In genomic region chr6:43851204-43851855, GRCh38 we compare ENCODE assay signal across 17 cellular contexts.
DNase-seq lines count a peak whose midpoint lies in the region; ATAC-seq, FAIRE-seq and TF ChIP-seq lines count a peak whose summit lies in the region.
"Had no signal": no experiment of that assay in that cellular context is flagged by ENCODE, and none has a peak within 500 bp of the region (broad histone marks: within the 10 kb centered on the region; RNA-seq: fewer than 3 reads in every experiment).

No MANE protein-coding gene starts in this region.

- no peaks in the 10 kb centered on the region for H3K9me3 ChIP-seq in K562 (replicated peaks; ENCODE audit: control insufficient read depth, insufficient read depth, low read depth, low read length)
- H3K9me3 ChIP-seq: neutrophil had no signal

- CTCF ChIA-PET in K562 (lab: Yijun Ruan, JAX; ENCODE audit: low intra/inter-chr PET ratio), result no interaction called here

- POLR2A ChIA-PET in K562 (lab: Yijun Ruan, JAX), result interaction anchor here (1.0 kb wide), 2 partner anchors 10 to 19 kb away, joined by 3 to 5 read pairs; no protein-coding TSS in a partner anchor

- no peaks in the 10 kb centered on the region for H4K20me1 ChIP-seq in K562 (replicated peaks; ENCODE audit: control insufficient read depth, insufficient read depth, low read length)

- TF ChIP-seq EP300 in K562 (IDR thresholded peaks at IDR 0.05; ENCODE audit: low read length), result no peak

- TF ChIP-seq RAD21 in K562 (CRISPR knock-in tag; conservative IDR thresholded peaks at IDR 0.05 in 1 of 2, IDR thresholded peaks at IDR 0.05 in 1 of 2), result no peak

- H3K27me3 ChIP-seq in K562 (ENCODE audit: control insufficient read depth in 2 of 2, insufficient read depth in 2 of 2, low read length in 2 of 2), result no peaks in the 10 kb centered on the region
- H3K27me3 ChIP-seq: neutrophil had no signal

- no peaks in the 10 kb centered on the region for H3K36me3 ChIP-seq in K562 (ENCODE audit: control insufficient read depth, insufficient read depth, low read length)
- H3K36me3 ChIP-seq: neutrophil had no signal

- peak overlapping the region; percentile 85 for H3K27ac Mint-ChIP-seq in HFFc6
- H3K27ac Mint-ChIP-seq: activated CD8-positive, alpha-beta memory T cell treated with anti-CD3 and anti-CD28 coated beads, Interleukin-2, amount 10 ng/mL, durations not matched to agents 7 days and 5 days; stimulated activated naive CD8-positive, alpha-beta T cell treated with anti-CD3 and anti-CD28 coated beads, Interleukin-15, Interleukin-2, amounts not matched to agents 100 ng/mL and 50 ng/mL, for 24 hours had no signal

- intact Hi-C loops in K562 (cut with micrococcal nuclease) (no loop called here), left colon (cut with DNase I, micrococcal nuclease) (no loop called here)

- no peaks in the 10 kb centered on the region for H3K9me3 Mint-ChIP-seq in HFFc6
- H3K9me3 Mint-ChIP-seq: IgD-negative memory B cell; stimulated activated naive CD8-positive, alpha-beta T cell treated with anti-CD3 and anti-CD28 coated beads, Interleukin-15, Interleukin-2, amounts not matched to agents 100 ng/mL and 50 ng/mL, for 24 hours had no signal

- no peak for FAIRE-seq in K562 (lab: Jason Lieb, UNC)
- FAIRE-seq: endothelial cell of umbilical vein, islet of Langerhans had no signal

- no TSS peak for BruUV-seq in K562 (replicated peaks; lab: Mats Ljungman, UMichigan)

- H3K36me3 Mint-ChIP-seq in HFFc6 (ENCODE audit: low read depth), result no peaks in the 10 kb centered on the region
- H3K36me3 Mint-ChIP-seq: activated CD8-positive, alpha-beta memory T cell treated with anti-CD3 and anti-CD28 coated beads, Interleukin-2, amount 10 ng/mL, durations not matched to agents 7 days and 5 days had no signal

- no peaks in the 10 kb centered on the region for H3K27me3 Mint-ChIP-seq in HFFc6 (ENCODE audit: insufficient read depth)
- H3K27me3 Mint-ChIP-seq: IgD-negative memory B cell; stimulated activated naive CD8-positive, alpha-beta T cell treated with anti-CD3 and anti-CD28 coated beads, Interleukin-15, Interleukin-2, amounts not matched to agents 100 ng/mL and 50 ng/mL, for 24 hours had no signal

- in situ Hi-C loops in K562 (cut with MboI), result no loop called here

- H2AFZ ChIP-seq in K562 (ENCODE audit: low read depth, low read length), result no peak overlapping the region

- peak overlapping the region in 1 of 2 experiments; percentile 6; a peak in 1 of 4 replicates for H3K9ac ChIP-seq in K562 (ENCODE audit: insufficient read depth in 1 of 2, low read depth in 2 of 2, low read length in 2 of 2)

- no peaks in the 10 kb centered on the region for H3K79me2 ChIP-seq in K562 (ENCODE audit: control insufficient read depth, insufficient read depth, low read length)

- H3K4me1 Mint-ChIP-seq in HFFc6 (ENCODE audit: low read depth), result peaks cover 76% of the 10 kb centered on the region
- H3K4me1 Mint-ChIP-seq: activated CD8-positive, alpha-beta memory T cell treated with anti-CD3 and anti-CD28 coated beads, Interleukin-2, amount 10 ng/mL, durations not matched to agents 7 days and 5 days; IgD-negative memory B cell had no signal

- ATAC-seq in K562, result no peak
- no peak for ATAC-seq in left colon
- ATAC-seq: activated CD8-positive, alpha-beta memory T cell treated with anti-CD3 and anti-CD28 coated beads, Interleukin-2, amount 10 ng/mL, durations not matched to agents 7 days and 5 days had no signal

- peak overlapping the region; percentile 39 for H3K4me3 Mint-ChIP-seq in HFFc6
- H3K4me3 Mint-ChIP-seq: activated CD8-positive, alpha-beta memory T cell treated with anti-CD3 and anti-CD28 coated beads, Interleukin-2, amount 10 ng/mL, durations not matched to agents 7 days and 5 days; stimulated activated naive CD8-positive, alpha-beta T cell treated with anti-CD3 and anti-CD28 coated beads, Interleukin-15, Interleukin-2, amounts not matched to agents 100 ng/mL and 50 ng/mL, for 24 hours had no signal

- TF ChIP-seq POLR2A in K562 (conservative IDR thresholded peaks at IDR 0.05), result no peak

- H3K9me1 ChIP-seq in K562 (ENCODE audit: control insufficient read depth, insufficient read depth, low read length), result no peaks in the 10 kb centered on the region

- peak; percentile 69 for DNase-seq in A172 (ENCODE audit: low spot score)
- peak; percentile 79 for DNase-seq in HFFc6
- no peak for DNase-seq in K562 (ENCODE audit: extremely low read depth in 1 of 4, low spot score in 3 of 4)
- DNase-seq in left kidney (ENCODE audit: low read depth, low spot score), result peak; percentile 57
- DNase-seq in left colon, result no peak
- no peak for DNase-seq in NCI-H1105 treated with DMSO at 0.1 percent for 48 hours (lab: John Stamatoyannopoulos, UW)
- no peak for DNase-seq in caudate nucleus (lab: John Stamatoyannopoulos, UW)
- DNase-seq in stimulated activated CD4-positive, alpha-beta T cell treated with anti-CD3 and anti-CD28 coated beads, Interleukin-2, amount 100 ng/mL, for 24 hours, result no peak
- DNase-seq: activated CD8-positive, alpha-beta memory T cell treated with anti-CD3 and anti-CD28 coated beads, Interleukin-2, amount 10 ng/mL, durations not matched to agents 7 days and 5 days; GF-D8; OCI-M1; stimulated activated CD4-positive, alpha-beta T cell treated with anti-CD3 and anti-CD28 coated beads, Interleukin-2, amount 100 ng/mL, for 48 hours had no signal

- no peak overlapping the region for H3K4me2 ChIP-seq in K562 (ENCODE audit: insufficient read depth, low read length)

- H3K27ac ChIP-seq in K562 (ENCODE audit: extremely low read depth, low read depth, low read length) (no peak overlapping the region), caudate nucleus (ENCODE audit: low read depth, low read length) (no peak overlapping the region)
- H3K27ac ChIP-seq: neutrophil had no signal

- H3K4me3 ChIP-seq in K562, result no peak overlapping the region

- WGBS in K562 (ENCODE audit: insufficient coverage, low coverage, missing lambda C conversion rate), result 47% methylated on average over 10 of the region's 10 CpGs

- H3K4me1 ChIP-seq in K562 (replicated peaks in 1 of 2; ENCODE audit: control insufficient read depth in 2 of 2, insufficient read depth in 2 of 2, low read length in 2 of 2), result peaks cover 4 to 5% of the 10 kb centered on the region in 2 experiments; a peak in 3 of 5 replicates

- TF ChIP-seq CTCF in HFFc6 (IDR thresholded peaks at IDR 0.05) (no peak), K562 (IDR thresholded peaks at IDR 0.05 in 2 of 3, conservative IDR thresholded peaks at IDR 0.05 in 1 of 3; ENCODE audit: insufficient read depth in 2 of 3, low read depth in 1 of 3, low read length in 3 of 3) (no peak)

TF ChIP-seq in K562, 482 proteins besides CTCF, POLR2A, EP300 and RAD21:
- TF ChIP-seq MITF (IDR thresholded peaks at IDR 0.05), result no peak
- TF ChIP-seq ZFP36 (IDR thresholded peaks at IDR 0.05; ENCODE audit: low read depth, low read length, partially characterized antibody), result peak; percentile 61

Comparison
In these comparisons a context has a peak if more than half of its experiments do, and no peak if none do; other contexts are left out.
1. DNase-seq: peak in A172 (single experiment), HFFc6 (single experiment) and left kidney (single experiment); none in K562 (0 of 4), left colon (0 of 2), NCI-H1105 treated with DMSO at 0.1 percent for 48 hours (single experiment), caudate nucleus (0 of 61) and stimulated activated CD4-positive, alpha-beta T cell treated with anti-CD3 and anti-CD28 coated beads, Interleukin-2, amount 100 ng/mL, for 24 hours (0 of 2).